Comparison of ENCODE assay signal across 12 cellular contexts in genomic region chr2:101718993-101719571, GRCh38. TPM values are rescaled to one million over a fixed set of nuclear protein-coding genes. Genes with fewer than 3 reads are reported as not detected.
DNase-seq lines count a peak whose midpoint lies in the region; ATAC-seq and TF ChIP-seq lines count a peak whose summit lies in the region.
"Had no signal": no experiment of that assay in that cellular context is flagged by ENCODE, and none has a peak within 500 bp of the region (broad histone marks: within the 10 kb centered on the region; RNA-seq: fewer than 3 reads in every experiment).

No MANE protein-coding gene starts in this region.

- no peak for TF ChIP-seq CTCF in right lobe of liver (IDR thresholded peaks at IDR 0.05)

- no peak overlapping the region for H3K4me3 ChIP-seq in ACC112 (ENCODE audit: low read depth, low read length)
- H3K4me3 ChIP-seq in right lobe of liver, result no peak overlapping the region
- H3K4me3 ChIP-seq in H7 (ENCODE audit: insufficient read depth, low read depth, low read length), result no peak overlapping the region
- H3K4me3 ChIP-seq: lung, uterus had no signal

- no peak for DNase-seq in activated T-cell treated with anti-CD3 and anti-CD28 coated beads, Interleukin-2, amount 50 U/mL, for 4 hours
- DNase-seq in right lobe of liver (no peak), NCI-H146 treated with DMSO at 0.1 percent for 48 hours (lab: John Stamatoyannopoulos, UW; ENCODE audit: unreplicated experiment) (no peak), amygdala (lab: John Stamatoyannopoulos, UW) (no peak), inferior parietal cortex (ENCODE audit: extremely low spot score) (no peak), H7 (no peak)
- DNase-seq: COR-L47, NCI-H1048, uterus had no signal

- H3K4me1 Mint-ChIP-seq in activated T-cell treated with anti-CD3 and anti-CD28 coated beads, Interleukin-2, amount 50 U/mL, for 4 hours (ENCODE audit: low read depth), result peaks cover 91% of the 10 kb centered on the region

- no peaks in the 10 kb centered on the region for H3K9me3 ChIP-seq in right lobe of liver
- H3K9me3 ChIP-seq: uterus had no signal

- H3K27ac ChIP-seq in ACC112 (ENCODE audit: low read depth, low read length) (peak overlapping the region; percentile 57), right lobe of liver (no peak overlapping the region)
- H3K27ac ChIP-seq: uterus had no signal

- H3K27me3 Mint-ChIP-seq in activated T-cell treated with anti-CD3 and anti-CD28 coated beads, Interleukin-2, amount 50 U/mL, for 4 hours (ENCODE audit: low read depth), result no peaks in the 10 kb centered on the region

- no peak for TF ChIP-seq POLR2A in right lobe of liver (IDR thresholded peaks at IDR 0.05)

- peaks cover 12% of the 10 kb centered on the region for H3K9me3 Mint-ChIP-seq in activated T-cell treated with anti-CD3 and anti-CD28 coated beads, Interleukin-2, amount 50 U/mL, for 4 hours

- peak; percentile 28 for ATAC-seq in HG02571 (IDR thresholded peaks at IDR 0.05; ENCODE audit: unreplicated experiment)
- peak; percentile 94 for ATAC-seq in activated T-cell treated with anti-CD3 and anti-CD28 coated beads, Interleukin-2, amount 50 U/mL, for 4 hours
- peak in 3 of 4 donors; percentile 36 to 40 (median 38) for ATAC-seq in right lobe of liver

- no peak overlapping the region for H2AFZ ChIP-seq in ACC112 (ENCODE audit: low read length, unreplicated experiment)

- intact Hi-C loops in right lobe of liver (cut with DNase I), result no loop called here

- peak overlapping the region; percentile 49 for H3K4me3 Mint-ChIP-seq in activated T-cell treated with anti-CD3 and anti-CD28 coated beads, Interleukin-2, amount 50 U/mL, for 4 hours

- peaks cover 95% of the 10 kb centered on the region for H3K79me2 ChIP-seq in ACC112 (ENCODE audit: control insufficient read depth, insufficient read depth, low read length, unreplicated experiment)

- 86% methylated on average over 1 of the region's 1 CpG for WGBS in right lobe of liver (ENCODE audit: insufficient coverage, low coverage, low lambda C conversion rate, missing lambda C conversion rate)

- H3K36me3 Mint-ChIP-seq in activated T-cell treated with anti-CD3 and anti-CD28 coated beads, Interleukin-2, amount 50 U/mL, for 4 hours (ENCODE audit: insufficient read depth), result peaks cover 9% of the 10 kb centered on the region

- H3K27me3 ChIP-seq in ACC112 (ENCODE audit: insufficient read depth, low read length), result no peaks in the 10 kb centered on the region
- no peaks in the 10 kb centered on the region for H3K27me3 ChIP-seq in right lobe of liver
- no peaks in the 10 kb centered on the region for H3K27me3 ChIP-seq in H7 (ENCODE audit: control insufficient read depth, insufficient read depth, low read length)
- H3K27me3 ChIP-seq: uterus had no signal

- H3K4me1 ChIP-seq in ACC112 (ENCODE audit: control insufficient read depth, insufficient read depth, low read length, unreplicated experiment), result peaks cover 51% of the 10 kb centered on the region
- no peaks in the 10 kb centered on the region for H3K4me1 ChIP-seq in right lobe of liver
- H3K4me1 ChIP-seq: uterus had no signal

- H3K36me3 ChIP-seq in ACC112 (ENCODE audit: insufficient read depth, low read length), result peaks cover 4% of the 10 kb centered on the region
- peaks cover 0 to 2% (median 0%) of the 10 kb centered on the region in 4 donors for H3K36me3 ChIP-seq in right lobe of liver
- H3K36me3 ChIP-seq in H7 (replicated peaks; ENCODE audit: control insufficient read depth, insufficient read depth, low read length), result no peaks in the 10 kb centered on the region
- H3K36me3 ChIP-seq: uterus had no signal

RNA-seq across cellular contexts. Expression of gene MAP4K4, which starts 21.6 kb away (rescaled TPM):
- 10 to 100 TPM; 30.7 to 36.9 (median 34.7) TPM for total RNA-seq in activated T-cell treated with anti-CD3 and anti-CD28 coated beads, Interleukin-2, amount 50 U/mL, for 4 hours
- total RNA-seq in right lobe of liver, result 10 to 100 TPM; 29.8 to 36.5 (median 31.1) TPM
- total RNA-seq in H7 (2014; rRNA removed; shearing (Covaris generic)), result 45.6 and 58.7 TPM in 2 replicates

Comparison
In these comparisons a context has a peak if more than half of its experiments do, and no peak if none do; other contexts are left out.
1. ATAC-seq: peak in every context shown above with its lines; median percentile 94 in activated T-cell treated with anti-CD3 and anti-CD28 coated beads, Interleukin-2, amount 50 U/mL, for 4 hours; 38 in right lobe of liver; 28 in HG02571.